ENCODE assay signal across 25 cellular contexts in genomic region chr3:12237076-12237475, GRCh38.
"Had no signal": no experiment of that assay in that cellular context is flagged by ENCODE, and none has a peak within 500 bp of the region (broad histone marks: within the 10 kb centered on the region; RNA-seq: fewer than 3 reads in every experiment).

No MANE protein-coding gene starts in this region.

- H3K27ac ChIP-seq: colonic mucosa, epithelial cell of prostate, esophagus squamous epithelium, gastrocnemius medialis, heart right ventricle, left lung, lower lobe of right lung had no signal

- FAIRE-seq: endometrium, islet of Langerhans, keratinocyte had no signal

- H3K9me3 ChIP-seq: colonic mucosa, esophagus squamous epithelium, gastrocnemius medialis, left lung, lower lobe of right lung, mucosa of descending colon had no signal

- H3K4me3 ChIP-seq: colonic mucosa, esophagus squamous epithelium, gastrocnemius medialis, heart right ventricle, left lung, lower lobe of right lung, mucosa of descending colon had no signal

- H3K36me3 ChIP-seq: colonic mucosa, esophagus squamous epithelium, gastrocnemius medialis, heart right ventricle, left lung, lower lobe of right lung had no signal

- H3K27me3 ChIP-seq: colonic mucosa, esophagus squamous epithelium, gastrocnemius medialis, heart right ventricle, left lung had no signal

- DNase-seq: colonic mucosa; cortex of kidney; effector CD8-positive, alpha-beta T cell; effector memory CD8-positive, alpha-beta T cell; endodermal cell; erythroblast; esophagus squamous epithelium; foreskin fibroblast; foreskin melanocyte; gastrocnemius medialis; glutamatergic neuron; head of caudate nucleus; heart right ventricle; hippocampal formation; left cardiac atrium; left lung; left ventricle myocardium superior; lower lobe of right lung; mucosa of descending colon; naive B cell had no signal

- H3K4me1 ChIP-seq: gastrocnemius medialis, left lung had no signal

- ATAC-seq: effector memory CD8-positive, alpha-beta T cell; esophagus mucosa; gastrocnemius medialis; heart right ventricle; left cardiac atrium; left lung; left ventricle myocardium superior; lower lobe of right lung; mucosa of descending colon had no signal
